ENCODE assay signal across 10 cellular contexts in genomic region chr4:52837716-52838558, GRCh38. TPM values are rescaled to one million over a fixed set of nuclear protein-coding genes. Genes with fewer than 3 reads are reported as not detected.
DNase-seq lines count a peak whose midpoint lies in the region; ATAC-seq, FAIRE-seq and TF ChIP-seq lines count a peak whose summit lies in the region.
"Had no signal": no experiment of that assay in that cellular context is flagged by ENCODE, and none has a peak within 500 bp of the region (broad histone marks: within the 10 kb centered on the region; RNA-seq: fewer than 3 reads in every experiment).

No MANE protein-coding gene starts in this region.

- peak; percentile 50 for DNase-seq in H54 (ENCODE audit: insufficient read length, low spot score)
- DNase-seq in NCI-H69 (lab: John Stamatoyannopoulos, UW), result peak; percentile 1
- peak; percentile 88 for DNase-seq in epithelial cell of prostate (ENCODE audit: low read depth, low spot score)
- DNase-seq in osteoblast (ENCODE audit: insufficient read length, low spot score, missing footprints), result peak; percentile 78
- no peak for DNase-seq in NCI-H1092 (lab: John Stamatoyannopoulos, UW)
- DNase-seq in stimulated activated effector memory CD8-positive, alpha-beta T cell treated with anti-CD3 and anti-CD28 coated beads, Interleukin-12 subunit alpha, Interleukin-12 subunit beta, amount 100 ng/mL, for 72 hours (ENCODE audit: low spot score in 2 of 2), result no peak
- DNase-seq in activated T-cell treated with anti-CD3 and anti-CD28 coated beads for 4 hours, result no peak
- DNase-seq: MM.1S had no signal

- H3K79me2 ChIP-seq in osteoblast (ENCODE audit: insufficient read depth, low read length), result no peaks in the 10 kb centered on the region

- no peaks in the 10 kb centered on the region for H3K27me3 ChIP-seq in osteoblast (ENCODE audit: insufficient read depth, low read length)

- peak; percentile 27; the same call in 1 of the 2 replicates for TF ChIP-seq POLR2A in H54 (IDR thresholded peaks at IDR 0.05; ENCODE audit: low read depth, low read length)

- no peaks in the 10 kb centered on the region for H3K9me3 ChIP-seq in osteoblast (ENCODE audit: low read depth, low read length)

- no peak overlapping the region for H3K4me3 ChIP-seq in osteoblast (ENCODE audit: insufficient read depth, low read length)

- no peaks in the 10 kb centered on the region for H3K9me3 Mint-ChIP-seq in stimulated activated effector memory CD8-positive, alpha-beta T cell treated with anti-CD3 and anti-CD28 coated beads, Interleukin-12 subunit alpha, Interleukin-12 subunit beta, amount 100 ng/mL, for 72 hours

- no peak overlapping the region for H3K4me3 Mint-ChIP-seq in stimulated activated effector memory CD8-positive, alpha-beta T cell treated with anti-CD3 and anti-CD28 coated beads, Interleukin-12 subunit alpha, Interleukin-12 subunit beta, amount 100 ng/mL, for 72 hours

- H3K4me1 Mint-ChIP-seq in stimulated activated effector memory CD8-positive, alpha-beta T cell treated with anti-CD3 and anti-CD28 coated beads, Interleukin-12 subunit alpha, Interleukin-12 subunit beta, amount 100 ng/mL, for 72 hours, result no peaks in the 10 kb centered on the region

- FAIRE-seq in H54 (lab: Jason Lieb, UNC), result peak; percentile 50
- FAIRE-seq: colon had no signal

- H3K27ac ChIP-seq in epithelial cell of prostate, result peak overlapping the region; percentile 99
- H3K27ac ChIP-seq in osteoblast (ENCODE audit: low read depth, low read length), result no peak overlapping the region

- H3K36me3 ChIP-seq in osteoblast (ENCODE audit: insufficient read depth, low read length), result no peaks in the 10 kb centered on the region

- H2AFZ ChIP-seq in osteoblast (ENCODE audit: low read length), result peak overlapping the region; percentile 52

- H3K36me3 Mint-ChIP-seq in stimulated activated effector memory CD8-positive, alpha-beta T cell treated with anti-CD3 and anti-CD28 coated beads, Interleukin-12 subunit alpha, Interleukin-12 subunit beta, amount 100 ng/mL, for 72 hours, result no peaks in the 10 kb centered on the region

- no peaks in the 10 kb centered on the region for H4K20me1 ChIP-seq in osteoblast (ENCODE audit: insufficient read depth, low read length)

- no peak overlapping the region for H3K27ac Mint-ChIP-seq in stimulated activated effector memory CD8-positive, alpha-beta T cell treated with anti-CD3 and anti-CD28 coated beads, Interleukin-12 subunit alpha, Interleukin-12 subunit beta, amount 100 ng/mL, for 72 hours

- H3K4me1 ChIP-seq in osteoblast (ENCODE audit: insufficient read depth, low read length), result peaks cover 6% of the 10 kb centered on the region

- TF ChIP-seq CTCF in osteoblast (IDR thresholded peaks at IDR 0.05; ENCODE audit: extremely low read depth, low read depth, low read length), result no peak

- peak overlapping the region; percentile 46 for H3K4me2 ChIP-seq in osteoblast (ENCODE audit: insufficient read depth, low read length)

- ATAC-seq in stimulated activated effector memory CD8-positive, alpha-beta T cell treated with anti-CD3 and anti-CD28 coated beads, Interleukin-12 subunit alpha, Interleukin-12 subunit beta, amount 100 ng/mL, for 72 hours, result no peak
- ATAC-seq in GM21737 (IDR thresholded peaks at IDR 0.05; ENCODE audit: unreplicated experiment), result no peak

RNA-seq across cellular contexts. Expression of gene RASL11B, which starts 24.2 kb away (rescaled TPM):
- total RNA-seq in osteoblast, result under 0.01 TPM in 1 of 2 replicates, not detected in the other

Comparison
In these comparisons a context has a peak if more than half of its experiments do, and no peak if none do; other contexts are left out.
1. DNase-seq: peak in H54 (single experiment), NCI-H69 (single experiment), epithelial cell of prostate (single experiment) and osteoblast (single experiment); none in NCI-H1092 (single experiment), stimulated activated effector memory CD8-positive, alpha-beta T cell treated with anti-CD3 and anti-CD28 coated beads, Interleukin-12 subunit alpha, Interleukin-12 subunit beta, amount 100 ng/mL, for 72 hours (0 of 2) and activated T-cell treated with anti-CD3 and anti-CD28 coated beads for 4 hours (single experiment).